8 cellular contexts compared by ENCODE assay signal in the genomic region with DNA sequence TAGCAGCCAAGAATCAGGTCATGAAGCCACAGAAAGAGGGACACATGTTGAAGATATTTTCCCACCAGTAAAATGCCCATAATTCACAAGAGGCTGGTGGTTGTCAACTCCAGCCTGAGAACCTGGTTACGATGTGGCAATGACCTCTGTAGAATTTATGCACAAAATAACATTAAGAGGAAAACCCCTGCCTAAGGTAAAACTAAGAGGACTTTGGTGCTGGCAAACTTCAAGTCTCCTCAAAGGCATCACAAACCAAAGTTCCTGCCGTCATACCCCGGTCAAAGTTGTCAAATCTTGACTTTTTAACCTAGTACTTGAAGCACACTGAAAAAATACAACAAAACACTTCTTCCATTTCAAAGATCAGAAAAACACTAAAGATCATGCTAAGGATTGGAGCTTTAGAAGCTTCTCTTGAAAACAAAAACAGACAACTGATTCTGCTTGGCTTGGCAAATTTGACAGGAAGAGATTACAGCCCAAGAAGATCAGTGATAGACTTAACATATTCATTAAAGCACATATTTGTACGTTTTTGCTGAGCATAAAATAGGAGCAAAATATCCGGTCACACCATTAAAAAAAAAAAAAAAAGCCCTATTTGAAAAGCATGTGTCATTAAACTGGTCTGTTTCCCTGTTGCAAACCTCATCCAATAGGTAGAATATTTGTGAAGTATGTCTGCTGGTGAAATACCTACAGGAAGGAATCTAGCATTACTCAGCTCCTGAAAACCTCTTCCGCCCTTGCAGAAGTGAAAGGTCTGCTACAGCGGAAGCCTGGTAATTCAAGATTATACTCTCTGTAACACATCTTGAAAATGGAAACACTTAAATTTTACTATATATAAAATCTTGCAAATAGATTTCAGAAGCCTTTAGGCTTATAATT. TPM values are rescaled to one million over a fixed set of nuclear protein-coding genes. Genes with fewer than 3 reads are reported as not detected.
DNase-seq lines count a peak whose midpoint lies in the region; ATAC-seq, FAIRE-seq and TF ChIP-seq lines count a peak whose summit lies in the region.
"Had no signal": no experiment of that assay in that cellular context is flagged by ENCODE, and none has a peak within 500 bp of the region (broad histone marks: within the 10 kb centered on the region; RNA-seq: fewer than 3 reads in every experiment).

No MANE protein-coding gene starts in this region.

- CTCF ChIA-PET in WTC11 (lab: Charles Lee), result interaction anchor here (0.5 to 1.5 kb wide), 2 partner anchors 9 to 520 kb away, joined by 3 to 4 read pairs; no protein-coding TSS in a partner anchor

- H3K36me3 Mint-ChIP-seq in natural killer cell (no peaks in the 10 kb centered on the region), WTC11 (peaks cover 10% of the 10 kb centered on the region)

- TF ChIP-seq POLR2A in GM12891 (IDR thresholded peaks at IDR 0.05; ENCODE audit: low read depth, low read length), result no peak

- POLR2A ChIA-PET in WTC11 (lab: Charles Lee), result no interaction called here

- intact Hi-C loops in natural killer cell (cut with micrococcal nuclease), result loop anchor here (10.0 kb wide), 1 partner anchor 1142 kb away; a partner anchor contains a TSS

- FAIRE-seq in GM12891 (lab: Jason Lieb, UNC), result no peak
- FAIRE-seq in RCC 7860 (lab: Jason Lieb, UNC), result peak; percentile 49
- no peak for FAIRE-seq in bronchial epithelial cell (lab: Jason Lieb, UNC)

- H3K27me3 Mint-ChIP-seq in natural killer cell (ENCODE audit: low read depth in 2 of 2) (no peaks in the 10 kb centered on the region), WTC11 (ENCODE audit: low read depth) (no peaks in the 10 kb centered on the region)

- DNase-seq in GM12891 (ENCODE audit: insufficient read length, low spot score) (no peak), RCC 7860 (ENCODE audit: low spot score) (peak; percentile 53), bronchial epithelial cell (ENCODE audit: low read depth) (peak; percentile 76), natural killer cell (no peak), WTC11 (ENCODE audit: low spot score) (no peak), NCI-H2081 treated with DMSO at 0.1 percent for 48 hours (lab: John Stamatoyannopoulos, UW) (no peak)
- DNase-seq: activated effector memory CD4-positive, alpha-beta T cell treated with Interleukin-2 at 50 U/mL for 16 hours had no signal

- peak; percentile 83 to 88 (median 85) for ATAC-seq in natural killer cell
- no peak for ATAC-seq in GM21447 (IDR thresholded peaks at IDR 0.05; ENCODE audit: unreplicated experiment)
- ATAC-seq in WTC11, result no peak

- peak overlapping the region; percentile 84 for H3K4me3 Mint-ChIP-seq in natural killer cell
- H3K4me3 Mint-ChIP-seq in WTC11, result no peak overlapping the region

- no peaks in the 10 kb centered on the region for H3K27me3 ChIP-seq in bronchial epithelial cell (ENCODE audit: control insufficient read depth, insufficient read depth, low read length)

- H3K4me1 Mint-ChIP-seq in natural killer cell (peaks cover 58 to 67% of the 10 kb centered on the region in 2 donors), WTC11 (peaks cover 15% of the 10 kb centered on the region)

- no peak overlapping the region for H3K4me3 ChIP-seq in bronchial epithelial cell (ENCODE audit: low read depth, low read length)

- H3K9me3 Mint-ChIP-seq in natural killer cell, result no peaks in the 10 kb centered on the region
- H3K9me3 Mint-ChIP-seq in WTC11, result peaks cover 6% of the 10 kb centered on the region

- H3K27ac Mint-ChIP-seq in natural killer cell, result peak overlapping the region; percentile 93 to 95
- H3K27ac Mint-ChIP-seq in WTC11, result no peak overlapping the region

- no peaks in the 10 kb centered on the region for H3K36me3 ChIP-seq in bronchial epithelial cell (ENCODE audit: control insufficient read depth, insufficient read depth, low read length)

- TF ChIP-seq CTCF in bronchial epithelial cell (IDR thresholded peaks at IDR 0.05; ENCODE audit: insufficient read depth, low read length, severe bottlenecking) (no peak), natural killer cell (IDR thresholded peaks at IDR 0.05) (no peak), WTC11 (IDR thresholded peaks at IDR 0.05) (no peak)

TF ChIP-seq in GM12891, 5 proteins besides CTCF, POLR2A, EP300 and RAD21:
- TF ChIP-seq SPI1 (IDR thresholded peaks at IDR 0.05; ENCODE audit: low read depth, low read length) (peak; percentile 17; the same call in 1 of the 2 replicates), PAX5 (IDR thresholded peaks at IDR 0.05; ENCODE audit: insufficient read depth, low read length, severe bottlenecking) (no peak), POLR2AphosphoS5 (IDR thresholded peaks at IDR 0.05; ENCODE audit: low read depth, low read length) (no peak), POU2F2 (IDR thresholded peaks at IDR 0.05; ENCODE audit: low read depth, low read length) (no peak), TAF1 (IDR thresholded peaks at IDR 0.05; ENCODE audit: low read depth, low read length) (no peak)

TF ChIP-seq in WTC11, 78 proteins besides CTCF, POLR2A, EP300 and RAD21 (continues in another document):
- TF ChIP-seq ELF4 (CRISPR knock-in tag; IDR thresholded peaks at IDR 0.05; ENCODE audit: low read depth) (no peak), NR3C1 (CRISPR knock-in tag; conservative IDR thresholded peaks at IDR 0.05; ENCODE audit: low read depth) (no peak), CBFB (CRISPR knock-in tag; IDR thresholded peaks at IDR 0.05; ENCODE audit: low read depth) (no peak), ZNF317 (CRISPR knock-in tag; IDR thresholded peaks at IDR 0.05; ENCODE audit: borderline replicate concordance, low read depth) (no peak)
- TF ChIP-seq, protein P1, sequence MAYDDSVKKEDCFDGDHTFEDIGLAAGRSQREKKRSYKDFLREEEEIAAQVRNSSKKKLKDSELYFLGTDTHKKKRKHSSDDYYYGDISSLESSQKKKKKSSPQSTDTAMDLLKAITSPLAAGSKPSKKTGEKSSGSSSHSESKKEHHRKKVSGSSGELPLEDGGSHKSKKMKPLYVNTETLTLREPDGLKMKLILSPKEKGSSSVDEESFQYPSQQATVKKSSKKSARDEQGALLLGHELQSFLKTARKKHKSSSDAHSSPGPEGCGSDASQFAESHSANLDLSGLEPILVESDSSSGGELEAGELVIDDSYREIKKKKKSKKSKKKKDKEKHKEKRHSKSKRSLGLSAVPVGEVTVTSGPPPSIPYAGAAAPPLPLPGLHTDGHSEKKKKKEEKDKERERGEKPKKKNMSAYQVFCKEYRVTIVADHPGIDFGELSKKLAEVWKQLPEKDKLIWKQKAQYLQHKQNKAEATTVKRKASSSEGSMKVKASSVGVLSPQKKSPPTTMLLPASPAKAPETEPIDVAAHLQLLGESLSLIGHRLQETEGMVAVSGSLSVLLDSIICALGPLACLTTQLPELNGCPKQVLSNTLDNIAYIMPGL (CRISPR knock-in tag; IDR thresholded peaks at IDR 0.05), result no peak
- TF ChIP-seq, protein P2, sequence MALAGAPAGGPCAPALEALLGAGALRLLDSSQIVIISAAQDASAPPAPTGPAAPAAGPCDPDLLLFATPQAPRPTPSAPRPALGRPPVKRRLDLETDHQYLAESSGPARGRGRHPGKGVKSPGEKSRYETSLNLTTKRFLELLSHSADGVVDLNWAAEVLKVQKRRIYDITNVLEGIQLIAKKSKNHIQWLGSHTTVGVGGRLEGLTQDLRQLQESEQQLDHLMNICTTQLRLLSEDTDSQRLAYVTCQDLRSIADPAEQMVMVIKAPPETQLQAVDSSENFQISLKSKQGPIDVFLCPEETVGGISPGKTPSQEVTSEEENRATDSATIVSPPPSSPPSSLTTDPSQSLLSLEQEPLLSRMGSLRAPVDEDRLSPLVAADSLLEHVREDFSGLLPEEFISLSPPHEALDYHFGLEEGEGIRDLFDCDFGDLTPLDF (CRISPR knock-in tag; IDR thresholded peaks at IDR 0.05), result no peak
- TF ChIP-seq, protein P3, sequence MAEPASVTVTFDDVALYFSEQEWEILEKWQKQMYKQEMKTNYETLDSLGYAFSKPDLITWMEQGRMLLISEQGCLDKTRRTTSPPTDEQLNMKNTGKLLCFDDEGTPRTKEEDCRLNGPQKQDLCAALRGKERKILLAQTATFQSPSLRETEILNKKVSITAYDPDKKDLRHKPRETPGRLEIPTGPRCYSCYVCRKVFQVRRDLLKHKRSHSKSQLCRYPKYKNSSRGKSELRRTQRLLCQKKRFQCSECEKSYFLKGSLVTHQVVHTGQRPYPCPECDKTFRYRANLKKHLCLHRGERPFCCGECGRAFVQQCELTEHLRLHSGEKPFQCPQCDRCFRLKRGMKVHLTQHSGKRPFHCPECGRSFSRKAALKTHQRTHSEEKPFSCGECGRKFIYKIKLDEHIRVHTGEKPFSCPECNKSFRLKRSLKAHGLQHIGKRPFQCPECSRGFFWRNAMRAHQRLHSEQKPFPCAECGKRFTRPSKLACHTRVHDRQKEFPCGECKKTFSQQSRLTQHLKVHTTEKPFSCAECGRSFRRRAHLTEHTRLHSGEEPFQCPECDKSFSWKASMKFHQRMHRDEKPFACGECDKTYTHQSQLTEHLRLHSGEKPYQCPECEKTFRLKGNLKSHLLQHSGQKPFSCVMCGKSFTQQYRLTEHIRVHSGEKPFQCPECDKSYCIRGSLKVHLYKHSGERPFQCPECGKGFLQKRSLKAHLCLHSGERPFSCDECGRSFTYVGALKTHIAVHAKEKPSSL (CRISPR knock-in tag; conservative IDR thresholded peaks at IDR 0.05), result no peak

RNA-seq across cellular contexts. Expression of a gene that starts 22.8 kb away (rescaled TPM):
- 0.76 TPM for polyA plus RNA-seq in GM12891 (2012; ENCODE audit: low read depth, missing spikeins)
- total RNA-seq in bronchial epithelial cell (2.1 and 3.1 TPM in 2 replicates), natural killer cell (10 to 100 TPM; 44.9 to 52.2 (median 46.7) TPM), WTC11 (2021) (14.0 to 16.5 TPM (median 14.3 TPM) in 3 replicates)

RNA-seq across cellular contexts. Expression of a gene that starts 51.3 kb away (rescaled TPM):
- polyA plus RNA-seq in GM12891 (2012; ENCODE audit: low read depth, missing spikeins), result not detected
- total RNA-seq in bronchial epithelial cell (0.38 and 0.53 TPM in 2 replicates), natural killer cell (1 to 10 TPM in 1 of 3 donors, under 1 TPM in 1, not detected in 1; 0.14 to 2.8 TPM), WTC11 (2021) (14.7 to 16.4 TPM (median 14.8 TPM) in 3 replicates)

Comparison
In these comparisons a context has a peak if more than half of its experiments do, and no peak if none do; other contexts are left out.
1. DNase-seq: peak in RCC 7860 (single experiment) and bronchial epithelial cell (single experiment); none in GM12891 (single experiment), natural killer cell (single experiment), WTC11 (single experiment) and NCI-H2081 treated with DMSO at 0.1 percent for 48 hours (single experiment).
2. ATAC-seq: peak in natural killer cell (3 of 3); none in GM21447 (single experiment) and WTC11 (single experiment).